8 cellular contexts compared by ENCODE assay signal in the genomic region with DNA sequence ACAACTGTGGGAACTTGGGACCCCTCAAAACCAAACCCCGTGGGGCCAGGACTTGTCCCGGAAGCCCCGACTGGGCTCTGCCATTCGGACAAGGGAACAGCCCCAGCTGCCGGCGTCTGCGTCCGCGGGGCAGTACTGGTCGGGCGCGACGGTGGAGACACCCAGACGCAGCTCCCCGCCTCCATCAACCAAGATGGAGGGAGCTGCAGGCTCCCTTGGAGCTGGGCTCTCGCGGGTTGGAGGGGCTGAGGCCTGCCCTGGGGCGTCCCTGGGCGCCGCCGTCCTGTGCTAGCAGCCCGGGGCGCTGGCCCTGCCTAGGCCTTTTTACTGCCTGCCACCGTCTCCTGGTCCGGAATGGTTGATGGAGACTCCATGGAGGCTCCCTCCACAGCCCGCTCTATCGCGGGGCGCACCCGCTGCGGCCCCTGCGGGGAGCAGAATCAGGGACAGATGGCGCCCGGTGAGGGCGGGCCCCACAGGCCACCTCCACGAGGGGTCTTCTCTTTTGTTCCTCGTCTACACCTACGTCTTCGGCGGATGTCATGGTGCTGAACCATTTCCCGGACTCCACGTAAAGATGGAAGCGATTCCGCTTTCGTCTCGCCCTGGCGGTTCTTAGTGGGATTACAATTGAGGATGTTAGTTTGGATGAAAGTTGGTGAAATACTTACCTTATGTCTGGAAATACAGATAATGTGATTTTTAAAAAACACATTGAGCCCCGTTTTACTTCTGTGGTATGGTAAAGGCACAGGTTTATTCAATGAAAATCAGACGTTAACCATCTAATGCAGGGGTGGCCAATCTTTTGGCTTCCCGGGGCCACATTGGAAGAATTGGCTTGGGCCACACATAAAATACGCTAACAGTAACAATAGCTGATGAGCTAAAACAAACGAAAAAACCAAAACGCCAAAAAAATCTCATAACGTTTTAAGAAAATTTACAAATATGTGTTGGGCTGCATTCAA. TPM values are rescaled to one million over a fixed set of nuclear protein-coding genes. Genes with fewer than 3 reads are reported as not detected.
DNase-seq lines count a peak whose midpoint lies in the region; ATAC-seq lines count a peak whose summit lies in the region.

No MANE protein-coding gene starts in this region.

- peaks cover 17 to 40% (median 26%) of the 10 kb centered on the region in 4 donors for H3K4me1 Mint-ChIP-seq in CD4-positive, CD25-positive, alpha-beta regulatory T cell

- H3K4me3 ChIP-seq in CD4-positive, CD25-positive, alpha-beta regulatory T cell (ENCODE audit: low read depth, low read length): peak overlapping the region; percentile 84
- peak overlapping the region; percentile 71 to 79 for H3K4me3 ChIP-seq in muscle layer of colon (ENCODE audit: low read depth in 1 of 2, low read length in 2 of 2)

- no peaks in the 10 kb centered on the region for H3K36me3 Mint-ChIP-seq in CD4-positive, CD25-positive, alpha-beta regulatory T cell

- ATAC-seq in CD4-positive, CD25-positive, alpha-beta regulatory T cell (ENCODE audit: low read depth in 2 of 2): peak; percentile 35 to 37
- ATAC-seq in GM19328 (IDR thresholded peaks at IDR 0.05; ENCODE audit: unreplicated experiment) (peak; percentile 23), HG03460 (IDR thresholded peaks at IDR 0.05; ENCODE audit: unreplicated experiment) (peak; percentile 17), esophagus mucosa (peak; percentile 16)

- H3K4me3 Mint-ChIP-seq in CD4-positive, CD25-positive, alpha-beta regulatory T cell: peak overlapping the region; percentile 93 to 98 (median 96)

- H3K27ac Mint-ChIP-seq in CD4-positive, CD25-positive, alpha-beta regulatory T cell: peak overlapping the region; percentile 95 to 99 (median 96)

- peaks cover 4% of the 10 kb centered on the region for H3K27me3 Mint-ChIP-seq in CD4-positive, CD25-positive, alpha-beta regulatory T cell

- DNase-seq in CD4-positive, CD25-positive, alpha-beta regulatory T cell: peak; percentile 66 to 88 (median 77)
- DNase-seq in NOMO-1 (lab: John Stamatoyannopoulos, UW; ENCODE audit: unreplicated experiment in 2 of 2) (peak; percentile 63 to 75), activated T-cell treated with anti-CD3 and anti-CD28 coated beads for 48 hours (ENCODE audit: low read depth) (peak; percentile 57)
- DNase-seq in stimulated activated CD8-positive, alpha-beta memory T cell treated with anti-CD3 and anti-CD28 coated beads, Interleukin-7, amount 100 ng/mL, for 1 hour (ENCODE audit: low read depth in 2 of 2): peak; percentile 34 to 57

- H3K9me3 ChIP-seq in CD4-positive, CD25-positive, alpha-beta regulatory T cell (ENCODE audit: control insufficient read depth in 2 of 2, low read length in 2 of 2): no peaks in the 10 kb centered on the region
- H3K9me3 ChIP-seq in muscle layer of colon (ENCODE audit: low read length): no peaks in the 10 kb centered on the region

- peak overlapping the region; percentile 93 for H3K27ac ChIP-seq in CD4-positive, CD25-positive, alpha-beta regulatory T cell (ENCODE audit: insufficient read depth, low read length, poor library complexity, severe bottlenecking)
- peak overlapping the region; percentile 93 for H3K27ac ChIP-seq in muscle layer of colon (ENCODE audit: low read depth, low read length)

- peaks cover 21% of the 10 kb centered on the region for H3K4me1 ChIP-seq in CD4-positive, CD25-positive, alpha-beta regulatory T cell (ENCODE audit: control insufficient read depth, insufficient read depth, low read length, poor library complexity, severe bottlenecking)
- peaks cover 23% of the 10 kb centered on the region for H3K4me1 ChIP-seq in muscle layer of colon (ENCODE audit: insufficient read depth, low read length)

- H3K27me3 ChIP-seq in CD4-positive, CD25-positive, alpha-beta regulatory T cell (ENCODE audit: control insufficient read depth, insufficient read depth, low read length): no peaks in the 10 kb centered on the region
- no peaks in the 10 kb centered on the region for H3K27me3 ChIP-seq in muscle layer of colon (ENCODE audit: control insufficient read depth in 1 of 2, insufficient read depth in 2 of 2, low read length in 2 of 2)

- peaks cover 0 to 2% (median 0%) of the 10 kb centered on the region in 7 donors for H3K9me3 Mint-ChIP-seq in CD4-positive, CD25-positive, alpha-beta regulatory T cell

- peak overlapping the region; percentile 39 for H3K9ac ChIP-seq in muscle layer of colon (ENCODE audit: low read length)

- H3K36me3 ChIP-seq in CD4-positive, CD25-positive, alpha-beta regulatory T cell (ENCODE audit: control insufficient read depth, insufficient read depth, low read length): no peaks in the 10 kb centered on the region
- H3K36me3 ChIP-seq in muscle layer of colon (ENCODE audit: insufficient read depth, low read length): no peaks in the 10 kb centered on the region

RNA-seq across cellular contexts. Expression of gene ZMYM5, which starts 1.2 kb away (rescaled TPM):
- 32.9 TPM for total RNA-seq in CD4-positive, CD25-positive, alpha-beta regulatory T cell
- 10 to 100 TPM; 21.0 to 27.0 (median 25.6) TPM for polyA plus RNA-seq in CD4-positive, CD25-positive, alpha-beta regulatory T cell
- 10.7 TPM for total RNA-seq in esophagus mucosa

Comparison
In these comparisons a context has a peak if more than half of its experiments do, and no peak if none do; other contexts are left out.
1. Peak in every context shown above with its lines: DNase-seq, ATAC-seq, H3K4me3 ChIP-seq and H3K27ac ChIP-seq.